Comparison of ENCODE assay signal across 14 cellular contexts in the genomic region with DNA sequence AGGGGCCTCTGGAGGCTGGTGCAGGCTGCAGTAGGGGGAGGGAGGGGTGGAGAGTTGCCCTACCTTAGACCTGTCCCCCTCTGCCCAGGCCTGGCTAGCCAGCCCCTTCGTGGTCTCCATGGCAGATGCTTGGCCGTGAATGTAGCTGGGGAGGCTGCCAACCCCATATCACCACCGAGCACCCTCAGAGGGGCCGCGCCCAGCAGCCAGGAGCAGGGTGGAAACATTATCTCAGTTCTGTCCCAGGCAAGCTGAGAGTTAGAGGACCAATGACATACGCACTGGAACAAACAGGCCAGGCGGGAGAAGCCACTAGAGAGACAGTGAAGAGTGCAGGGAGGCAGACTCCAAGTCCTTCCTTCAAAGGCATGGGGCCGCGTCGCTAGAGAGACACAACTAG.
A peak's percentile ranks its signal among the peaks of the same experiment; 100 is the strongest.
DNase-seq lines count a peak whose midpoint lies in the region; ATAC-seq and TF ChIP-seq lines count a peak whose summit lies in the region.
"Had no signal": no experiment of that assay in that cellular context is flagged by ENCODE, and none has a peak within 500 bp of the region (broad histone marks: within the 10 kb centered on the region; RNA-seq: fewer than 3 reads in every experiment).

No MANE protein-coding gene starts in this region.

- intact Hi-C loops in Right ventricle myocardium inferior (cut with DNase I) (no loop called here), cardiac septum (cut with DNase I) (loop anchor here (5.0 kb wide), 1 partner anchor 103 kb away; no protein-coding TSS in a partner anchor), heart right ventricle (cut with DNase I) (no loop called here)

- peaks cover 0 to 47% (median 9%) of the 10 kb centered on the region in 7 donors for H3K27me3 ChIP-seq in heart right ventricle

- no peak for DNase-seq in Right ventricle myocardium inferior (ENCODE audit: missing footprints)
- no peak for DNase-seq in cardiac septum (ENCODE audit: low spot score)
- peak; percentile 60 for DNase-seq in NCI-H2196 treated with DMSO at 0.1 percent for 48 hours (lab: John Stamatoyannopoulos, UW; ENCODE audit: unreplicated experiment)
- peak; percentile 34 to 45 for DNase-seq in heart right ventricle
- DNase-seq in omental fat pad (ENCODE audit: low spot score) = no peak
- no peak for DNase-seq in NCI-H2171 (lab: John Stamatoyannopoulos, UW)
- no peak for DNase-seq in GM10248 (ENCODE audit: extremely low spot score)
- DNase-seq in SKM-1 treated with dmso at 0.1 percent for 144 hours (lab: John Stamatoyannopoulos, UW; ENCODE audit: unreplicated experiment) = no peak
- DNase-seq: COR-L47, GDM1, NCI-H146, NCI-H2107, SIG-M5 had no signal

- H3K9me3 ChIP-seq in heart right ventricle = no peaks in the 10 kb centered on the region

- H3K4me1 ChIP-seq in heart right ventricle = peaks cover 0 to 9% (median 0%) of the 10 kb centered on the region in 9 donors

- no peak overlapping the region for H3K27ac ChIP-seq in heart right ventricle

- TF ChIP-seq CTCF in heart right ventricle (IDR thresholded peaks at IDR 0.05) = no peak
- no peak for TF ChIP-seq CTCF in omental fat pad (IDR thresholded peaks at IDR 0.05)
- no peak for TF ChIP-seq CTCF in GM10248 (IDR thresholded peaks at IDR 0.05; ENCODE audit: control extremely low read depth, extremely low read depth, low read depth, missing control alignments)

- H3K36me3 ChIP-seq in heart right ventricle = no peaks in the 10 kb centered on the region

- no peak overlapping the region for H3K4me3 ChIP-seq in heart right ventricle
- H3K4me3 ChIP-seq: GM23338 had no signal

- POLR2A ChIA-PET in GM10248 (lab: Yijun Ruan, JAX) = no interaction called here

- 44 to 45% methylated on average over 10 of the region's 10 CpGs for whole genome bisulfite sequencing in heart right ventricle, 2 donors

- ATAC-seq in Right ventricle myocardium inferior = peak; percentile 78
- peak; percentile 71 to 97 (median 90) for ATAC-seq in heart right ventricle
- ATAC-seq in omental fat pad (ENCODE audit: low FRiP score) = no peak
- ATAC-seq: GM23338 had no signal

- CTCF ChIA-PET in GM10248 (lab: Yijun Ruan, JAX) = no interaction called here

Comparison
In these comparisons a context has a peak if more than half of its experiments do, and no peak if none do; other contexts are left out.
1. DNase-seq: peak in NCI-H2196 treated with DMSO at 0.1 percent for 48 hours (single experiment) and heart right ventricle (2 of 2); none in Right ventricle myocardium inferior (single experiment), cardiac septum (single experiment), omental fat pad (single experiment), NCI-H2171 (single experiment), GM10248 (single experiment) and SKM-1 treated with dmso at 0.1 percent for 144 hours (single experiment).